In the genomic region with DNA sequence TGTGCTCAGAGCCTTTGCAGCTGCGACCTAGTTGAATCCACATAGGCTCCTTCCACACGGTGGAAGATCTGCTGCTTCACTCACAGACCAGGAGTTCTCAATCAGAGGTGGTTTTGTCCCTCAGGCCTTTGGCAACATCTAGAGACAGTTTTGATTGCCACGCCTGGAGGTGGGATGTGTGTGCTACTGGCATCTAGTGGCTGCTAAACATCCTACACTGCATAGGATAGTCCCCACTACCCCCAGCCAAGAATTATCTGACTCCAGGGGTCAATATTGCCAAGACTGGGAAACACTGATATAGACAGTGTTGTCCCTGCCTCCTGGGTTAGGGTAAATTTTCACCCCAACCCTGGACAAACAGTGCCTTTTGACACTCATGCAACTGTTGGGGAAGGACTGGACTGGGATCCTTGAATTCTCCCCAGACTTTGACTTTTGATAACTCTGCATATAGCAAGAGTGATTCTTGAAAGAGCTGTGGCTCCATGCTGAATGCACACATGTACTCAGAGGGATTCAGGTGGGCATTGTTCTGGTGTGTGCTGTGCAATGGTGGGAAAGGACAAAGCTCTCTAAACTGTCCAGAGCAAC, we compare ENCODE assay signal across 1 cellular context.
A peak's percentile ranks its signal among the peaks of the same experiment; 100 is the strongest.
TF ChIP-seq lines count a peak whose summit lies in the region.

No MANE protein-coding gene starts in this region.

TF ChIP-seq in GM23338, 12 proteins besides CTCF, POLR2A, EP300 and RAD21:
- TF ChIP-seq, protein P1, sequence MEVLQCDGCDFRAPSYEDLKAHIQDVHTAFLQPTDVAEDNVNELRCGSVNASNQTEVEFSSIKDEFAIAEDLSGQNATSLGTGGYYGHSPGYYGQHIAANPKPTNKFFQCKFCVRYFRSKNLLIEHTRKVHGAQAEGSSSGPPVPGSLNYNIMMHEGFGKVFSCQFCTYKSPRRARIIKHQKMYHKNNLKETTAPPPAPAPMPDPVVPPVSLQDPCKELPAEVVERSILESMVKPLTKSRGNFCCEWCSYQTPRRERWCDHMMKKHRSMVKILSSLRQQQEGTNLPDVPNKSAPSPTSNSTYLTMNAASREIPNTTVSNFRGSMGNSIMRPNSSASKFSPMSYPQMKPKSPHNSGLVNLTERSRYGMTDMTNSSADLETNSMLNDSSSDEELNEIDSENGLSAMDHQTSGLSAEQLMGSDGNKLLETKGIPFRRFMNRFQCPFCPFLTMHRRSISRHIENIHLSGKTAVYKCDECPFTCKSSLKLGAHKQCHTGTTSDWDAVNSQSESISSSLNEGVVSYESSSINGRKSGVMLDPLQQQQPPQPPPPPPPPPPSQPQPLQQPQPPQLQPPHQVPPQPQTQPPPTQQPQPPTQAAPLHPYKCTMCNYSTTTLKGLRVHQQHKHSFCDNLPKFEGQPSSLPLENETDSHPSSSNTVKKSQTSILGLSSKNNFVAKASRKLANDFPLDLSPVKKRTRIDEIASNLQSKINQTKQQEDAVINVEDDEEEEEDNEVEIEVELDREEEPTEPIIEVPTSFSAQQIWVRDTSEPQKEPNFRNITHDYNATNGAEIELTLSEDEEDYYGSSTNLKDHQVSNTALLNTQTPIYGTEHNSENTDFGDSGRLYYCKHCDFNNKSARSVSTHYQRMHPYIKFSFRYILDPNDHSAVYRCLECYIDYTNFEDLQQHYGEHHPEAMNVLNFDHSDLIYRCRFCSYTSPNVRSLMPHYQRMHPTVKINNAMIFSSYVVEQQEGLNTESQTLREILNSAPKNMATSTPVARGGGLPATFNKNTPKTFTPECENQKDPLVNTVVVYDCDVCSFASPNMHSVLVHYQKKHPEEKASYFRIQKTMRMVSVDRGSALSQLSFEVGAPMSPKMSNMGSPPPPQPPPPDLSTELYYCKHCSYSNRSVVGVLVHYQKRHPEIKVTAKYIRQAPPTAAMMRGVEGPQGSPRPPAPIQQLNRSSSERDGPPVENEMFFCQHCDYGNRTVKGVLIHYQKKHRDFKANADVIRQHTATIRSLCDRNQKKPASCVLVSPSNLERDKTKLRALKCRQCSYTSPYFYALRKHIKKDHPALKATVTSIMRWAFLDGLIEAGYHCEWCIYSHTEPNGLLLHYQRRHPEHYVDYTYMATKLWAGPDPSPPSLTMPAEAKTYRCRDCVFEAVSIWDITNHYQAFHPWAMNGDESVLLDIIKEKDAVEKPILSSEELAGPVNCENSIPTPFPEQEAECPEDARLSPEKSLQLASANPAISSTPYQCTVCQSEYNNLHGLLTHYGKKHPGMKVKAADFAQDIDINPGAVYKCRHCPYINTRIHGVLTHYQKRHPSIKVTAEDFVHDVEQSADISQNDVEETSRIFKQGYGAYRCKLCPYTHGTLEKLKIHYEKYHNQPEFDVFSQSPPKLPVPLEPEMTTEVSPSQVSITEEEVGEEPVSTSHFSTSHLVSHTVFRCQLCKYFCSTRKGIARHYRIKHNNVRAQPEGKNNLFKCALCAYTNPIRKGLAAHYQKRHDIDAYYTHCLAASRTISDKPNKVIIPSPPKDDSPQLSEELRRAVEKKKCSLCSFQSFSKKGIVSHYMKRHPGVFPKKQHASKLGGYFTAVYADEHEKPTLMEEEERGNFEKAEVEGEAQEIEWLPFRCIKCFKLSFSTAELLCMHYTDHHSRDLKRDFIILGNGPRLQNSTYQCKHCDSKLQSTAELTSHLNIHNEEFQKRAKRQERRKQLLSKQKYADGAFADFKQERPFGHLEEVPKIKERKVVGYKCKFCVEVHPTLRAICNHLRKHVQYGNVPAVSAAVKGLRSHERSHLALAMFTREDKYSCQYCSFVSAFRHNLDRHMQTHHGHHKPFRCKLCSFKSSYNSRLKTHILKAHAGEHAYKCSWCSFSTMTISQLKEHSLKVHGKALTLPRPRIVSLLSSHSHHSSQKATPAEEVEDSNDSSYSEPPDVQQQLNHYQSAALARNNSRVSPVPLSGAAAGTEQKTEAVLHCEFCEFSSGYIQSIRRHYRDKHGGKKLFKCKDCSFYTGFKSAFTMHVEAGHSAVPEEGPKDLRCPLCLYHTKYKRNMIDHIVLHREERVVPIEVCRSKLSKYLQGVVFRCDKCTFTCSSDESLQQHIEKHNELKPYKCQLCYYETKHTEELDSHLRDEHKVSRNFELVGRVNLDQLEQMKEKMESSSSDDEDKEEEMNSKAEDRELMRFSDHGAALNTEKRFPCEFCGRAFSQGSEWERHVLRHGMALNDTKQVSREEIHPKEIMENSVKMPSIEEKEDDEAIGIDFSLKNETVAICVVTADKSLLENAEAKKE (CRISPR knock-in tag; IDR thresholded peaks at IDR 0.05): 0 out of 2 replicates have a peak, but pooled peaks have one; percentile 9
- no peak for TF ChIP-seq JUNB (IDR thresholded peaks at IDR 0.05; ENCODE audit: unreplicated experiment)
